Comparison of ENCODE assay signal across 10 cellular contexts in the genomic region with DNA sequence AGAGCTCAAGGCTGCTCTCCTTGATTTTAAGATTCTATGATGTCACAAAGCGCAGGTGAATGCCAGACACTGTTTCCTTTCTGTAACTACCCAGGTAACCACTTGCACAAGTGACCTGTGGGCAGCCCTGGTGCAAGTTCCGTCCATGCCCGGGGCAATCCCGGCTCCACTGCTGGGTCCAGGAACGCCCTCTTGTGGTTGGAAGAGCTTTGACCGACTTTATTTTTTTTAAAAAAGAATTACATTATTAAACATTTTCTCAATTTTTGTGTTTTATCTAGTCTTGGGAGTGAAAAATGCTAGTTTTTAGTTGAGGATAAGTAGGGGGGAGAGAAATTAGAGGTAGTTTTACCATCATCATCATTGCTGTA.
A peak's percentile ranks its signal among the peaks of the same experiment; 100 is the strongest.
DNase-seq lines count a peak whose midpoint lies in the region; ATAC-seq, FAIRE-seq and TF ChIP-seq lines count a peak whose summit lies in the region.
"Had no signal": no experiment of that assay in that cellular context is flagged by ENCODE, and none has a peak within 500 bp of the region (broad histone marks: within the 10 kb centered on the region; RNA-seq: fewer than 3 reads in every experiment).

No MANE protein-coding gene starts in this region.

- peaks cover 0 to 7% of the 10 kb centered on the region in 2 experiments; a peak in 2 of 5 replicates for H3K27me3 ChIP-seq in K562 (ENCODE audit: control insufficient read depth in 2 of 2, insufficient read depth in 2 of 2, low read length in 2 of 2)

- no peaks in the 10 kb centered on the region for H3K36me3 ChIP-seq in K562 (ENCODE audit: control insufficient read depth, insufficient read depth, low read length)

- WGBS in K562 (ENCODE audit: insufficient coverage, low coverage, missing lambda C conversion rate), result 7% methylated on average over 6 of the region's 6 CpGs

- no peaks in the 10 kb centered on the region for H3K9me3 ChIP-seq in K562 (replicated peaks; ENCODE audit: control insufficient read depth, insufficient read depth, low read depth, low read length)

- CTCF ChIA-PET in K562 (lab: Yijun Ruan, JAX; ENCODE audit: low intra/inter-chr PET ratio), result no interaction called here

- no peak overlapping the region for H3K9ac ChIP-seq in K562 (ENCODE audit: insufficient read depth in 1 of 2, low read depth in 2 of 2, low read length in 2 of 2)

- POLR2A ChIA-PET in K562 (lab: Yijun Ruan, JAX), result interaction anchor here (0.8 to 1.1 kb wide), 2 partner anchors 11 to 15 kb away, joined by 3 to 5 read pairs; no protein-coding TSS in a partner anchor

- H3K4me1 ChIP-seq in K562 (replicated peaks in 1 of 2; ENCODE audit: control insufficient read depth in 2 of 2, insufficient read depth in 2 of 2, low read length in 2 of 2), result peaks cover 5 to 21% of the 10 kb centered on the region in 2 experiments; a peak in 4 of 5 replicates

- peak; percentile 58 for TF ChIP-seq CTCF in 22Rv1 (IDR thresholded peaks at IDR 0.05)
- peak; percentile 52 to 72 (median 59) for TF ChIP-seq CTCF in K562 (IDR thresholded peaks at IDR 0.05 in 2 of 3, conservative IDR thresholded peaks at IDR 0.05 in 1 of 3; ENCODE audit: insufficient read depth in 2 of 3, low read depth in 1 of 3, low read length in 3 of 3)

- H3K4me3 ChIP-seq in K562, result no peak overlapping the region

- ATAC-seq in K562 (no peak; the same call in 2 of the 3 replicates), left lobe of liver (peak; percentile 88)

- no peaks in the 10 kb centered on the region for H3K79me2 ChIP-seq in K562 (ENCODE audit: control insufficient read depth, insufficient read depth, low read length)

- H3K9me1 ChIP-seq in K562 (ENCODE audit: control insufficient read depth, insufficient read depth, low read length), result no peaks in the 10 kb centered on the region

- no peak overlapping the region for H3K27ac ChIP-seq in 22Rv1
- no peak overlapping the region for H3K27ac ChIP-seq in K562 (ENCODE audit: extremely low read depth, low read depth, low read length)

- no TSS peak for BruUV-seq in K562 (replicated peaks; lab: Mats Ljungman, UMichigan)

- FAIRE-seq in K562 (lab: Jason Lieb, UNC), result peak; percentile 57

- intact Hi-C loops in K562 (cut with micrococcal nuclease), result loop anchor here (5.0 to 10.0 kb wide), 4 partner anchors 152 to 927 kb away; a partner anchor contains a TSS

- TF ChIP-seq EP300 in Ishikawa (IDR thresholded peaks at IDR 0.05; ENCODE audit: borderline replicate concordance), result no peak
- no peak for TF ChIP-seq EP300 in K562 (IDR thresholded peaks at IDR 0.05; ENCODE audit: low read length)

- peak; percentile 23; the same call in 1 of the 2 replicates for TF ChIP-seq RAD21 in Ishikawa (IDR thresholded peaks at IDR 0.05; ENCODE audit: low read depth)
- peak; percentile 28 to 37 for TF ChIP-seq RAD21 in K562 (CRISPR knock-in tag; conservative IDR thresholded peaks at IDR 0.05 in 1 of 2, IDR thresholded peaks at IDR 0.05 in 1 of 2)

- no peaks in the 10 kb centered on the region for H4K20me1 ChIP-seq in K562 (replicated peaks; ENCODE audit: control insufficient read depth, insufficient read depth, low read length)

- DNase-seq in K562 (ENCODE audit: extremely low read depth in 1 of 4, low spot score in 3 of 4), result peak; percentile 25 to 52 (median 46)
- peak; percentile 80 for DNase-seq in left lobe of liver (ENCODE audit: low spot score)
- DNase-seq in G401 (ENCODE audit: low spot score), result no peak
- DNase-seq in activated CD4-positive, alpha-beta T cell treated with anti-CD3 and anti-CD28 coated beads for 1 hour, result no peak
- DNase-seq in putamen (ENCODE audit: low spot score), result no peak
- no peak for DNase-seq in foreskin melanocyte
- DNase-seq: CD4-positive, CD25-positive, alpha-beta regulatory T cell; GOT3 had no signal

- H2AFZ ChIP-seq in K562 (ENCODE audit: low read depth, low read length), result no peak overlapping the region

- in situ Hi-C loops in K562 (cut with MboI) (loop anchor here (5.0 to 10.0 kb wide), 2 partner anchors 685 to 927 kb away; no protein-coding TSS in a partner anchor), G401 (cut with HindIII; ENCODE audit: low sequenced_read_pairs) (no loop called here)

- no peak for TF ChIP-seq POLR2A in K562 (conservative IDR thresholded peaks at IDR 0.05)

- no peak overlapping the region for H3K4me2 ChIP-seq in K562 (ENCODE audit: insufficient read depth, low read length)

TF ChIP-seq in Ishikawa, 13 proteins besides CTCF, POLR2A, EP300 and RAD21 (continues in another document):
- no peak for TF ChIP-seq ZBTB7A (IDR thresholded peaks at IDR 0.05; ENCODE audit: low read depth)
- no peak for TF ChIP-seq TAF1 (IDR thresholded peaks at IDR 0.05; ENCODE audit: low read depth)
- TF ChIP-seq, protein P1, sequence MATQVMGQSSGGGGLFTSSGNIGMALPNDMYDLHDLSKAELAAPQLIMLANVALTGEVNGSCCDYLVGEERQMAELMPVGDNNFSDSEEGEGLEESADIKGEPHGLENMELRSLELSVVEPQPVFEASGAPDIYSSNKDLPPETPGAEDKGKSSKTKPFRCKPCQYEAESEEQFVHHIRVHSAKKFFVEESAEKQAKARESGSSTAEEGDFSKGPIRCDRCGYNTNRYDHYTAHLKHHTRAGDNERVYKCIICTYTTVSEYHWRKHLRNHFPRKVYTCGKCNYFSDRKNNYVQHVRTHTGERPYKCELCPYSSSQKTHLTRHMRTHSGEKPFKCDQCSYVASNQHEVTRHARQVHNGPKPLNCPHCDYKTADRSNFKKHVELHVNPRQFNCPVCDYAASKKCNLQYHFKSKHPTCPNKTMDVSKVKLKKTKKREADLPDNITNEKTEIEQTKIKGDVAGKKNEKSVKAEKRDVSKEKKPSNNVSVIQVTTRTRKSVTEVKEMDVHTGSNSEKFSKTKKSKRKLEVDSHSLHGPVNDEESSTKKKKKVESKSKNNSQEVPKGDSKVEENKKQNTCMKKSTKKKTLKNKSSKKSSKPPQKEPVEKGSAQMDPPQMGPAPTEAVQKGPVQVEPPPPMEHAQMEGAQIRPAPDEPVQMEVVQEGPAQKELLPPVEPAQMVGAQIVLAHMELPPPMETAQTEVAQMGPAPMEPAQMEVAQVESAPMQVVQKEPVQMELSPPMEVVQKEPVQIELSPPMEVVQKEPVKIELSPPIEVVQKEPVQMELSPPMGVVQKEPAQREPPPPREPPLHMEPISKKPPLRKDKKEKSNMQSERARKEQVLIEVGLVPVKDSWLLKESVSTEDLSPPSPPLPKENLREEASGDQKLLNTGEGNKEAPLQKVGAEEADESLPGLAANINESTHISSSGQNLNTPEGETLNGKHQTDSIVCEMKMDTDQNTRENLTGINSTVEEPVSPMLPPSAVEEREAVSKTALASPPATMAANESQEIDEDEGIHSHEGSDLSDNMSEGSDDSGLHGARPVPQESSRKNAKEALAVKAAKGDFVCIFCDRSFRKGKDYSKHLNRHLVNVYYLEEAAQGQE (IDR thresholded peaks at IDR 0.05; ENCODE audit: low read depth), result no peak
- TF ChIP-seq, protein P2, sequence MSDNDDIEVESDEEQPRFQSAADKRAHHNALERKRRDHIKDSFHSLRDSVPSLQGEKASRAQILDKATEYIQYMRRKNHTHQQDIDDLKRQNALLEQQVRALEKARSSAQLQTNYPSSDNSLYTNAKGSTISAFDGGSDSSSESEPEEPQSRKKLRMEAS (IDR thresholded peaks at IDR 0.05), result no peak
- TF ChIP-seq, protein P3, sequence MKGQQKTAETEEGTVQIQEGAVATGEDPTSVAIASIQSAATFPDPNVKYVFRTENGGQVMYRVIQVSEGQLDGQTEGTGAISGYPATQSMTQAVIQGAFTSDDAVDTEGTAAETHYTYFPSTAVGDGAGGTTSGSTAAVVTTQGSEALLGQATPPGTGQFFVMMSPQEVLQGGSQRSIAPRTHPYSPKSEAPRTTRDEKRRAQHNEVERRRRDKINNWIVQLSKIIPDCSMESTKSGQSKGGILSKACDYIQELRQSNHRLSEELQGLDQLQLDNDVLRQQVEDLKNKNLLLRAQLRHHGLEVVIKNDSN (IDR thresholded peaks at IDR 0.05), result no peak

TF ChIP-seq in K562, 482 proteins besides CTCF, POLR2A, EP300 and RAD21 (continues in another document):
- no peak for TF ChIP-seq NCOA6 (IDR thresholded peaks at IDR 0.05)
- TF ChIP-seq HDGF (IDR thresholded peaks at IDR 0.05), result no peak
- TF ChIP-seq ZC3H4 (CRISPR knock-in tag; IDR thresholded peaks at IDR 0.05; ENCODE audit: borderline replicate concordance), result no peak
- no peak for TF ChIP-seq KLF13 (tag; IDR thresholded peaks at IDR 0.05; ENCODE audit: borderline replicate concordance, low read depth)
- TF ChIP-seq ZNF445 (CRISPR knock-in tag; IDR thresholded peaks at IDR 0.05; ENCODE audit: low read depth), result no peak
- no peak for TF ChIP-seq PTRF (tag; IDR thresholded peaks at IDR 0.05)
- TF ChIP-seq, protein P4, sequence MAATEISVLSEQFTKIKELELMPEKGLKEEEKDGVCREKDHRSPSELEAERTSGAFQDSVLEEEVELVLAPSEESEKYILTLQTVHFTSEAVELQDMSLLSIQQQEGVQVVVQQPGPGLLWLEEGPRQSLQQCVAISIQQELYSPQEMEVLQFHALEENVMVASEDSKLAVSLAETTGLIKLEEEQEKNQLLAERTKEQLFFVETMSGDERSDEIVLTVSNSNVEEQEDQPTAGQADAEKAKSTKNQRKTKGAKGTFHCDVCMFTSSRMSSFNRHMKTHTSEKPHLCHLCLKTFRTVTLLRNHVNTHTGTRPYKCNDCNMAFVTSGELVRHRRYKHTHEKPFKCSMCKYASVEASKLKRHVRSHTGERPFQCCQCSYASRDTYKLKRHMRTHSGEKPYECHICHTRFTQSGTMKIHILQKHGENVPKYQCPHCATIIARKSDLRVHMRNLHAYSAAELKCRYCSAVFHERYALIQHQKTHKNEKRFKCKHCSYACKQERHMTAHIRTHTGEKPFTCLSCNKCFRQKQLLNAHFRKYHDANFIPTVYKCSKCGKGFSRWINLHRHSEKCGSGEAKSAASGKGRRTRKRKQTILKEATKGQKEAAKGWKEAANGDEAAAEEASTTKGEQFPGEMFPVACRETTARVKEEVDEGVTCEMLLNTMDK (IDR thresholded peaks at IDR 0.05; ENCODE audit: borderline replicate concordance, insufficient read depth, low read depth, low read length, poor library complexity, severe bottlenecking), result peak; percentile 16
- no peak for TF ChIP-seq CREB1 (IDR thresholded peaks at IDR 0.05)
- no peak for TF ChIP-seq CREB1 (CRISPR knock-in tag; IDR thresholded peaks at IDR 0.05)
- TF ChIP-seq MBD2 (IDR thresholded peaks at IDR 0.05; ENCODE audit: borderline replicate concordance, low read depth), result no peak

Comparison
In these comparisons a context has a peak if more than half of its experiments do, and no peak if none do; other contexts are left out.
1. DNase-seq: peak in K562 (4 of 4) and left lobe of liver (single experiment); none in G401 (single experiment), activated CD4-positive, alpha-beta T cell treated with anti-CD3 and anti-CD28 coated beads for 1 hour (single experiment), putamen (single experiment) and foreskin melanocyte (single experiment).